ENCODE assay signal across 8 cellular contexts in the genomic region with DNA sequence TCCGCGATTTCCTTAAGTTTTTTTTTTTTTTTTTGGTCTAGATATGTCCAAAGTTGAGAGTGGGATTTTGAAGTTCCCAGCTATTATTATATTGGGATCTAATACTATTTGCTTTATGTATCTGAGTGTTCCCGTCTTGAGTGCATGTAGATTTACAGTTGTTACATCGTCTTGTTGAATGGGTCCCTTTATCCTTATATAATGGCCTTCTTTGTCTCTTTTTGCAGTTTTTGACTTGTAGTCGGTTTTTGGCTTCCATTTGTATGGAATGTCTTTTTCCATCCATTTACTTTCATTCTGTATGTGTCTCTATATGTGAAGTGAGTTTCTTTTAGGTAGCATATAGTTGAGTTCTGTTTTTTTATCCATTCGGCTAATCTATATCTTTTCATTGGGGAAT.
"Had no signal": no experiment of that assay in that cellular context is flagged by ENCODE, and none has a peak within 500 bp of the region (broad histone marks: within the 10 kb centered on the region; RNA-seq: fewer than 3 reads in every experiment).

No MANE protein-coding gene starts in this region.

- H3K27ac Mint-ChIP-seq: H9 had no signal

- DNase-seq: GM23248, GOT3, H9, HCEC 1CT, KBM-7 had no signal

- H3K9ac ChIP-seq: GM23248 had no signal

- H3K27me3 Mint-ChIP-seq: IgD-negative memory B cell had no signal

- H3K27ac ChIP-seq: GM23248, HL-60 had no signal

- H3K4me3 Mint-ChIP-seq: H9, IgD-negative memory B cell had no signal

- FAIRE-seq: HepG2 had no signal

- ATAC-seq: HepG2 had no signal

- H3K4me3 ChIP-seq: GM23248 had no signal

- H3K4me1 Mint-ChIP-seq: IgD-negative memory B cell had no signal
